ENCODE assay signal across 9 cellular contexts in the genomic region with DNA sequence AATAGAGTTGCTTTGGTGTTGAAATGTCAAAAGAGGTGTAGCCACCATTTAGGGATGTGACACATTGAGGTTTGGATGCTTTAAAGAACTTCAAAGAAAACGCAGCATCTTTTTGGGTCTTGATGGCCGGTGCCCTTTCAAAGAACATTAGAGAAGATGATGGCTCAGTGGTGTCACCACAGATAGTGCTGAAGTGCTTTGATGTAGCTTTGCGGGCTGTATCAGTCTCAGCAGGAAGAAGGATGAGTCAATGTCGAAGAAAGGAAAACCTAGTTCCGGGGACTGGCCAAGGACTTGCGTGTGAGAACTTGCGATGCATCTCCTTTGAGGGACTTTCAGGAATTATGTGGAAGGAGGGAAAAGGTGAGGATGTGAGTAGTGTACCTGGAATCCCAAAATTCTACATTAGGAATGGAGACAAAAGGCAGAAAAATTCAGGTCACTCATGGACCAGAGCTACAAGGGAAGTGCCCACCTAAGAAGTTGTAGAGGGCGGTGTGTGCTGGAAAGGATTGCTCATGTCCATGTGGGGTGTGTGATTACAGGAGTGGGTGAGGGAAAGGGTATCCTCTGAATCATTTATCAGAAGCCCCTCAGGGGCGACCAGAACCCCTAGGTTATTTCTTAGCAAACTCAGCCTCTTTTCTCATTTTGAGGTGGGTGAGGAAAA. TPM values are rescaled to one million over a fixed set of nuclear protein-coding genes. Genes with fewer than 3 reads are reported as not detected.
DNase-seq lines count a peak whose midpoint lies in the region; ATAC-seq, FAIRE-seq and TF ChIP-seq lines count a peak whose summit lies in the region.
"Had no signal": no experiment of that assay in that cellular context is flagged by ENCODE, and none has a peak within 500 bp of the region (broad histone marks: within the 10 kb centered on the region; RNA-seq: fewer than 3 reads in every experiment).

No MANE protein-coding gene starts in this region.

- H3K4ac ChIP-seq in neuronal stem cell (ENCODE audit: low read length) (no peak overlapping the region), mesenchymal stem cell (ENCODE audit: low read depth in 1 of 2, low read length in 2 of 2) (no peak overlapping the region)

- no TSS peak for BruUV-seq in K562 (replicated peaks; lab: Mats Ljungman, UMichigan)

- TF ChIP-seq RAD21 in K562 (CRISPR knock-in tag; conservative IDR thresholded peaks at IDR 0.05 in 1 of 2, IDR thresholded peaks at IDR 0.05 in 1 of 2) = no peak

- CTCF ChIA-PET in K562 (lab: Yijun Ruan, JAX; ENCODE audit: low intra/inter-chr PET ratio) = no interaction called here

- ATAC-seq in GM18511 (IDR thresholded peaks at IDR 0.05; ENCODE audit: unreplicated experiment) (peak; percentile 65), HG02885 (IDR thresholded peaks at IDR 0.05; ENCODE audit: poor library complexity, unreplicated experiment) (peak; percentile 69), K562 (no peak; the same call in 1 of the 3 replicates)

- in situ Hi-C loops in K562 (cut with MboI) = no loop called here

- DNase-seq in K562 (ENCODE audit: extremely low read depth in 1 of 4, low spot score in 3 of 4) (no peak), neuronal stem cell (ENCODE audit: low spot score) (no peak), mesenchymal stem cell (no peak), NCI-H526 treated with DMSO at 0.1 percent for 48 hours (lab: John Stamatoyannopoulos, UW) (no peak)

- H2BK15ac ChIP-seq in neuronal stem cell (ENCODE audit: low read length) = no peak overlapping the region
- no peak overlapping the region for H2BK15ac ChIP-seq in mesenchymal stem cell (ENCODE audit: low read depth, poor library complexity, severe bottlenecking)

- no peak overlapping the region for H2BK12ac ChIP-seq in neuronal stem cell (ENCODE audit: low read length)
- no peak overlapping the region for H2BK12ac ChIP-seq in mesenchymal stem cell (ENCODE audit: low read length in 2 of 2)

- H3K9me3 ChIP-seq in K562 (replicated peaks; ENCODE audit: control insufficient read depth, insufficient read depth, low read depth, low read length) = no peaks in the 10 kb centered on the region
- H3K9me3 ChIP-seq in neuronal stem cell (replicated peaks in 1 of 2; ENCODE audit: control insufficient read depth in 2 of 2, insufficient read depth in 1 of 2, low read depth in 1 of 2, low read length in 2 of 2) = no peaks in the 10 kb centered on the region
- no peaks in the 10 kb centered on the region for H3K9me3 ChIP-seq in mesenchymal stem cell (ENCODE audit: control insufficient read depth, low read length)

- H4K20me1 ChIP-seq in K562 (replicated peaks; ENCODE audit: control insufficient read depth, insufficient read depth, low read length) = no peaks in the 10 kb centered on the region

- no peak overlapping the region for H2AFZ ChIP-seq in K562 (ENCODE audit: low read depth, low read length)
- H2AFZ ChIP-seq in neuronal stem cell (ENCODE audit: low read length) = no peak overlapping the region
- H2AFZ ChIP-seq in mesenchymal stem cell (ENCODE audit: low read depth, low read length) = no peak overlapping the region

- POLR2A ChIA-PET in K562 (lab: Yijun Ruan, JAX) = no interaction called here

- H3K4me3 Mint-ChIP-seq in T-helper 1 cell treated with Interleukin-12 subunit alpha and Interleukin-12 subunit beta and Interleukin-4 antibody, amounts not matched to agents 30 μg/mL and 1 μg/mL, for 36 hours = peak overlapping the region; percentile 87
- H3K4me3 Mint-ChIP-seq in stimulated activated naive CD8-positive, alpha-beta T cell treated with anti-CD3 and anti-CD28 coated beads, Interleukin-15, Interleukin-2, amounts not matched to agents 100 ng/mL and 50 ng/mL, for 24 hours = peak overlapping the region; percentile 86

- H3K79me2 ChIP-seq in K562 (ENCODE audit: control insufficient read depth, insufficient read depth, low read length) = no peaks in the 10 kb centered on the region

- H3K27ac ChIP-seq in K562 (ENCODE audit: extremely low read depth, low read depth, low read length) = no peak overlapping the region
- no peak overlapping the region for H3K27ac ChIP-seq in neuronal stem cell (replicated peaks; ENCODE audit: low read length)
- H3K27ac ChIP-seq in mesenchymal stem cell (ENCODE audit: low read length, poor library complexity, severe bottlenecking) = no peak overlapping the region

- H3K4me1 Mint-ChIP-seq in T-helper 1 cell treated with Interleukin-12 subunit alpha and Interleukin-12 subunit beta and Interleukin-4 antibody, amounts not matched to agents 30 μg/mL and 1 μg/mL, for 36 hours (ENCODE audit: low read depth) = peaks cover 78% of the 10 kb centered on the region
- H3K4me1 Mint-ChIP-seq in stimulated activated naive CD8-positive, alpha-beta T cell treated with anti-CD3 and anti-CD28 coated beads, Interleukin-15, Interleukin-2, amounts not matched to agents 100 ng/mL and 50 ng/mL, for 24 hours (ENCODE audit: low read depth) = peaks cover 93% of the 10 kb centered on the region

- H2AK5ac ChIP-seq in neuronal stem cell (ENCODE audit: low read depth, low read length) (no peak overlapping the region), mesenchymal stem cell (ENCODE audit: low read length, severe bottlenecking) (no peak overlapping the region)

- no peak overlapping the region for H3K4me3 ChIP-seq in K562
- no peak overlapping the region for H3K4me3 ChIP-seq in neuronal stem cell (ENCODE audit: low read length in 2 of 2)
- H3K4me3 ChIP-seq in mesenchymal stem cell (ENCODE audit: insufficient read depth in 1 of 2, low read depth in 1 of 2, low read length in 2 of 2) = no peak overlapping the region

- no peak for TF ChIP-seq EP300 in K562 (IDR thresholded peaks at IDR 0.05; ENCODE audit: low read length)

- H2BK5ac ChIP-seq in neuronal stem cell (ENCODE audit: low read length) = no peak overlapping the region
- H2BK5ac ChIP-seq in mesenchymal stem cell (ENCODE audit: low read depth, low read length, poor library complexity, severe bottlenecking) = no peak overlapping the region

- H3K14ac ChIP-seq in neuronal stem cell (ENCODE audit: low read length) (no peak overlapping the region), mesenchymal stem cell (ENCODE audit: low read length in 2 of 2) (no peak overlapping the region)

- 0% methylated on average over 9 of the region's 9 CpGs for WGBS in K562 (ENCODE audit: insufficient coverage, low coverage, missing lambda C conversion rate)
- WGBS in neuronal stem cell (ENCODE audit: extremely low coverage in 2 of 2, insufficient read length in 2 of 2, insufficient replicate concordance in 1 of 2), 2 donors = no CpG with 5 or more reads among the region's 9 CpGs
- 89% methylated on average over 8 of the region's 9 CpGs for WGBS in mesenchymal stem cell

- no peak for TF ChIP-seq POLR2A in K562 (conservative IDR thresholded peaks at IDR 0.05)

- no peak for FAIRE-seq in K562 (lab: Jason Lieb, UNC)
- FAIRE-seq: endometrium had no signal

- no peak overlapping the region for H3K18ac ChIP-seq in neuronal stem cell (ENCODE audit: low read length)
- no peak overlapping the region for H3K18ac ChIP-seq in mesenchymal stem cell (ENCODE audit: low read depth in 1 of 2, low read length in 2 of 2)

- H3K23ac ChIP-seq in neuronal stem cell (ENCODE audit: low read depth, low read length, poor library complexity) (no peak overlapping the region), mesenchymal stem cell (ENCODE audit: low read length in 2 of 2) (no peak overlapping the region)

- intact Hi-C loops in K562 (cut with micrococcal nuclease) = no loop called here

- peak overlapping the region; percentile 100 for H3K27ac Mint-ChIP-seq in T-helper 1 cell treated with Interleukin-12 subunit alpha and Interleukin-12 subunit beta and Interleukin-4 antibody, amounts not matched to agents 30 μg/mL and 1 μg/mL, for 36 hours
- peak overlapping the region; percentile 100 for H3K27ac Mint-ChIP-seq in stimulated activated naive CD8-positive, alpha-beta T cell treated with anti-CD3 and anti-CD28 coated beads, Interleukin-15, Interleukin-2, amounts not matched to agents 100 ng/mL and 50 ng/mL, for 24 hours

- H3K36me3 ChIP-seq in K562 (ENCODE audit: control insufficient read depth, insufficient read depth, low read length) (no peaks in the 10 kb centered on the region), neuronal stem cell (replicated peaks in 1 of 2; ENCODE audit: control insufficient read depth in 2 of 2, insufficient read depth in 2 of 2, low read length in 2 of 2) (no peaks in the 10 kb centered on the region), mesenchymal stem cell (ENCODE audit: control insufficient read depth in 1 of 2, insufficient read depth in 2 of 2, low read depth in 1 of 2, low read length in 2 of 2) (no peaks in the 10 kb centered on the region)

- peaks cover 11% of the 10 kb centered on the region for H3K36me3 Mint-ChIP-seq in T-helper 1 cell treated with Interleukin-12 subunit alpha and Interleukin-12 subunit beta and Interleukin-4 antibody, amounts not matched to agents 30 μg/mL and 1 μg/mL, for 36 hours (ENCODE audit: low read depth)
- H3K36me3 Mint-ChIP-seq in stimulated activated naive CD8-positive, alpha-beta T cell treated with anti-CD3 and anti-CD28 coated beads, Interleukin-15, Interleukin-2, amounts not matched to agents 100 ng/mL and 50 ng/mL, for 24 hours (ENCODE audit: low read depth) = peaks cover 10% of the 10 kb centered on the region

- H3K9me3 Mint-ChIP-seq in T-helper 1 cell treated with Interleukin-12 subunit alpha and Interleukin-12 subunit beta and Interleukin-4 antibody, amounts not matched to agents 30 μg/mL and 1 μg/mL, for 36 hours = peaks cover 4% of the 10 kb centered on the region
- H3K9me3 Mint-ChIP-seq in stimulated activated naive CD8-positive, alpha-beta T cell treated with anti-CD3 and anti-CD28 coated beads, Interleukin-15, Interleukin-2, amounts not matched to agents 100 ng/mL and 50 ng/mL, for 24 hours = no peaks in the 10 kb centered on the region

- H3K79me1 ChIP-seq in neuronal stem cell (ENCODE audit: low read depth, low read length) = no peaks in the 10 kb centered on the region
- no peaks in the 10 kb centered on the region for H3K79me1 ChIP-seq in mesenchymal stem cell (replicated peaks; ENCODE audit: low read length, poor library complexity, severe bottlenecking)

- H3K9ac ChIP-seq in K562 (ENCODE audit: insufficient read depth in 1 of 2, low read depth in 2 of 2, low read length in 2 of 2) (no peak overlapping the region), neuronal stem cell (ENCODE audit: low read depth, low read length, poor library complexity) (no peak overlapping the region), mesenchymal stem cell (ENCODE audit: low read length) (no peak overlapping the region)

- no peak for TF ChIP-seq CTCF in K562 (IDR thresholded peaks at IDR 0.05 in 2 of 3, conservative IDR thresholded peaks at IDR 0.05 in 1 of 3; ENCODE audit: insufficient read depth in 2 of 3, low read depth in 1 of 3, low read length in 3 of 3)

- H4K91ac ChIP-seq in neuronal stem cell (ENCODE audit: low read depth, low read length, poor library complexity) = no peak overlapping the region
- H4K91ac ChIP-seq in mesenchymal stem cell (ENCODE audit: low read length) = no peak overlapping the region

- H3K4me1 ChIP-seq in K562 (replicated peaks in 1 of 2; ENCODE audit: control insufficient read depth in 2 of 2, insufficient read depth in 2 of 2, low read length in 2 of 2) (no peaks in the 10 kb centered on the region; a peak in 1 of 5 replicates), neuronal stem cell (ENCODE audit: control insufficient read depth in 2 of 2, insufficient read depth in 1 of 2, low read depth in 1 of 2, low read length in 2 of 2) (no peaks in the 10 kb centered on the region), mesenchymal stem cell (ENCODE audit: control insufficient read depth, insufficient read depth, low read depth, low read length) (no peaks in the 10 kb centered on the region)

- H3K4me2 ChIP-seq in K562 (ENCODE audit: insufficient read depth, low read length) (no peak overlapping the region), neuronal stem cell (ENCODE audit: insufficient read depth, low read length, poor library complexity, severe bottlenecking) (no peak overlapping the region), mesenchymal stem cell (ENCODE audit: low read length, poor library complexity, severe bottlenecking) (no peak overlapping the region)

- H2BK120ac ChIP-seq in neuronal stem cell (ENCODE audit: low read depth, low read length) (no peak overlapping the region), mesenchymal stem cell (ENCODE audit: low read depth, low read length) (no peak overlapping the region)

- H3K9me1 ChIP-seq in K562 (ENCODE audit: control insufficient read depth, insufficient read depth, low read length) = no peaks in the 10 kb centered on the region

- no peaks in the 10 kb centered on the region for H3K27me3 Mint-ChIP-seq in T-helper 1 cell treated with Interleukin-12 subunit alpha and Interleukin-12 subunit beta and Interleukin-4 antibody, amounts not matched to agents 30 μg/mL and 1 μg/mL, for 36 hours (ENCODE audit: low read depth)
- H3K27me3 Mint-ChIP-seq in stimulated activated naive CD8-positive, alpha-beta T cell treated with anti-CD3 and anti-CD28 coated beads, Interleukin-15, Interleukin-2, amounts not matched to agents 100 ng/mL and 50 ng/mL, for 24 hours = no peaks in the 10 kb centered on the region

- H3K27me3 ChIP-seq in K562 (ENCODE audit: control insufficient read depth in 2 of 2, insufficient read depth in 2 of 2, low read length in 2 of 2) = no peaks in the 10 kb centered on the region
- H3K27me3 ChIP-seq in neuronal stem cell (ENCODE audit: control insufficient read depth in 3 of 3, insufficient read depth in 3 of 3, low read depth in 1 of 3, low read length in 3 of 3) = peaks cover 0 to 6% (median 0%) of the 10 kb centered on the region in 3 experiments
- H3K27me3 ChIP-seq in mesenchymal stem cell (ENCODE audit: control insufficient read depth in 1 of 2, insufficient read depth in 1 of 2, low read length in 2 of 2) = peaks cover 0 to 3% of the 10 kb centered on the region in 2 experiments

- H4K8ac ChIP-seq in neuronal stem cell (ENCODE audit: low read depth, low read length) (no peak overlapping the region), mesenchymal stem cell (ENCODE audit: low read length) (no peak overlapping the region)

RNA-seq across cellular contexts. Expression of a gene that starts 39.7 kb away (rescaled TPM):
- total RNA-seq in K562 (2011; cell fraction: chromatin; rRNA removed; ENCODE audit: low replicate concordance) = not detected in 2 replicates
- 0.33 TPM in 1 of 2 replicates, not detected in the other for total RNA-seq in K562 (2011; cell fraction: nucleolus; rRNA removed)
- not detected in 2 replicates for total RNA-seq in K562 (2011; cell fraction: nucleoplasm; rRNA removed)
- total RNA-seq in K562 (2014; rRNA removed) (not detected in 2 replicates), K562 (2014; rRNA removed; fragmentation: Illumina TruSeq; extraction: Trizol) (not detected in 2 replicates), K562 (2015; rRNA removed; fragmentation: Illumina TruSeq; extraction: Trizol) (0.23 TPM in 1 of 2 replicates, not detected in the other), K562 (2021) (0.95 and 1.2 TPM in 2 replicates)
- polyA plus RNA-seq in K562 (2011; rRNA removed) (0.08 TPM in 1 of 2 replicates, not detected in the other), K562 (2014; fragmentation: Illumina TruSeq; extraction: Trizol) (not detected in 2 replicates), K562 (2014; fragmentation: Nextera tagmentation; extraction: Ambion mirVana) (not detected), K562 (2014; rRNA removed) (0.68 TPM in 1 of 2 replicates, not detected in the other)
- polyA plus RNA-seq in K562 (2011; cell fraction: cytosol; rRNA removed) = 0.09 TPM in 1 of 2 replicates, not detected in the other
- polyA plus RNA-seq in K562 (2011; cell fraction: nucleus; rRNA removed) = not detected in 2 replicates
- 0.29 and 0.86 TPM in 2 replicates for polyA plus RNA-seq in K562 (2012)
- not detected in 2 replicates for polyA minus RNA-seq in K562 (2011; rRNA and poly(A)+ RNA removed)
- not detected in 2 replicates for polyA minus RNA-seq in K562 (2011; cell fraction: cytosol; rRNA and poly(A)+ RNA removed)
- polyA minus RNA-seq in K562 (2011; cell fraction: nucleus; rRNA and poly(A)+ RNA removed) = not detected in 2 replicates
- polyA plus RNA-seq in neuronal stem cell (2013, experiment 1 of 2) = not detected
- polyA plus RNA-seq in neuronal stem cell (2013, experiment 2 of 2) = not detected
- not detected for polyA plus RNA-seq in mesenchymal stem cell (2013, experiment 1 of 2)
- polyA plus RNA-seq in mesenchymal stem cell (2013, experiment 2 of 2) = not detected
